11 cellular contexts compared by ENCODE assay signal in genomic region chr5:6450235-6450860, GRCh38. TPM values are rescaled to one million over a fixed set of nuclear protein-coding genes. Genes with fewer than 3 reads are reported as not detected.
DNase-seq lines count a peak whose midpoint lies in the region; ATAC-seq and TF ChIP-seq lines count a peak whose summit lies in the region.
"Had no signal": no experiment of that assay in that cellular context is flagged by ENCODE, and none has a peak within 500 bp of the region (broad histone marks: within the 10 kb centered on the region; RNA-seq: fewer than 3 reads in every experiment).

No MANE protein-coding gene starts in this region.

- DNase-seq in DMS153 treated with DMSO at 0.1 percent for 48 hours (lab: John Stamatoyannopoulos, UW; ENCODE audit: unreplicated experiment) (peak; percentile 34), NCI-H146 (lab: John Stamatoyannopoulos, UW) (peak; percentile 77), osteocyte (ENCODE audit: extremely low spot score, unreplicated experiment) (peak; percentile 19), NCI-H2196 treated with DMSO at 0.1 percent for 48 hours (lab: John Stamatoyannopoulos, UW; ENCODE audit: unreplicated experiment) (no peak)
- DNase-seq: activated naive CD4-positive, alpha-beta T cell; foreskin fibroblast; NCI-H1436 treated with DMSO at 0.1 percent for 48 hours had no signal

- TF ChIP-seq CTCF in brain (conservative IDR thresholded peaks at IDR 0.05), result no peak
- no peak for TF ChIP-seq CTCF in osteocyte (IDR thresholded peaks at IDR 0.05)

- H3K4me3 Mint-ChIP-seq in brain (peak overlapping the region; percentile 93 to 98 (median 93)), osteocyte (ENCODE audit: unreplicated experiment) (no peak overlapping the region)

- ATAC-seq in GM19035 (IDR thresholded peaks at IDR 0.05; ENCODE audit: unreplicated experiment) (no peak), GM19324 (IDR thresholded peaks at IDR 0.05; ENCODE audit: low FRiP score, unreplicated experiment) (no peak)
- ATAC-seq: activated CD4-positive, CD25-positive, alpha-beta regulatory T cell treated with anti-CD3 and anti-CD28 coated beads, Interleukin-2, amount 50 U/mL, for 24 hours had no signal

- H3K27ac Mint-ChIP-seq in brain (peak overlapping the region; percentile 47 to 96 (median 82)), osteocyte (ENCODE audit: unreplicated experiment) (no peak overlapping the region)

- peaks cover 0 to 3% (median 0%) of the 10 kb centered on the region in 5 experiments for H3K9me3 Mint-ChIP-seq in brain
- no peaks in the 10 kb centered on the region for H3K9me3 Mint-ChIP-seq in osteocyte (ENCODE audit: unreplicated experiment)

- peaks cover 10% of the 10 kb centered on the region for H3K36me3 Mint-ChIP-seq in brain
- peaks cover 2% of the 10 kb centered on the region for H3K36me3 Mint-ChIP-seq in osteocyte (ENCODE audit: unreplicated experiment)

- peaks cover 42% of the 10 kb centered on the region for H3K4me1 Mint-ChIP-seq in brain
- H3K4me1 Mint-ChIP-seq in osteocyte (ENCODE audit: unreplicated experiment), result peaks cover 3% of the 10 kb centered on the region

- H3K27me3 Mint-ChIP-seq in brain (peaks cover 22% of the 10 kb centered on the region), osteocyte (ENCODE audit: unreplicated experiment) (peaks cover 45% of the 10 kb centered on the region)

RNA-seq across cellular contexts. Expression of gene UBE2QL1, which starts 1.7 kb away (rescaled TPM):
- polyA plus RNA-seq in brain (ENCODE audit: insufficient read depth, low read depth, low replicate concordance), result 24.5 TPM
- not detected in 2 replicates for total RNA-seq in osteocyte
